In the genomic region with DNA sequence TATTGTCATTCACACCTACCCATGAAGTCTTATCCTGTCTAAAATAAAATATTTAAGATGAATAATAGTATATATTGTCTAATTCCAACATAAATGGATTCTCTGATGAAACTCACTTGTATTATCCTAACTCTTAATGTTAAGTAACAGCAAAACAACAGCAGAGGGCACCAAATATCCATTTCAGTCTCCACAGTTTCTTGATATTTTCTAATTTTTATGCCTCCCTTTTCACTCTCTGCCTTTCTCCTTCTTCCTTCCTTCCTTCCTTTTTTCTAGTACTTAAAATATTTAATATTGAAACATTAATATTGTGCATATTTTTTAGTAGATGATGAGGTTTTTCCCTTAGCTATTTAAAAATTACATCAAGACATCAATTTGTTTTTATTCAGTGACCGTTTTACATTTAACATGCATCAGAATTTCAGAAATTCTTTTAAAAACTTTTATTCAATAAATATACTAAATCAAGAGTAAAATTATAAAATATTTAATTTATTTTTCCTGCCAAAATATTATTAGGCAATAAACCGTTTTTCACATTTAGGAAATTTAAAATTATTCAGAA, we compare ENCODE assay signal across 8 cellular contexts.
A peak's percentile ranks its signal among the peaks of the same experiment; 100 is the strongest.
DNase-seq lines count a peak whose midpoint lies in the region; ATAC-seq and TF ChIP-seq lines count a peak whose summit lies in the region.

No MANE protein-coding gene starts in this region.

- H3K9me3 ChIP-seq in MM.1S (replicated peaks; ENCODE audit: insufficient read depth, low read length), result no peaks in the 10 kb centered on the region
- H3K9me3 ChIP-seq in upper lobe of left lung, result no peaks in the 10 kb centered on the region

- ATAC-seq in upper lobe of left lung (ENCODE audit: low FRiP score in 2 of 2), result no peak
- ATAC-seq in HG02884 (IDR thresholded peaks at IDR 0.05; ENCODE audit: unreplicated experiment), result no peak

- 48 to 66% methylated on average over 2 of the region's 2 CpGs for WGBS in upper lobe of left lung, 2 donors

- no peaks in the 10 kb centered on the region for H3K4me1 ChIP-seq in MM.1S (ENCODE audit: low read length)
- H3K4me1 ChIP-seq in upper lobe of left lung, result no peaks in the 10 kb centered on the region

- H4K20me1 ChIP-seq in MM.1S (ENCODE audit: insufficient read depth, low read length), result no peaks in the 10 kb centered on the region

- DNase-seq in DMS79 treated with DMSO at 0.1 percent for 48 hours (lab: John Stamatoyannopoulos, UW) (peak; percentile 53), MM.1S (peak; percentile 20), SHP77 (lab: John Stamatoyannopoulos, UW) (peak; percentile 20 to 41), fibroblast of peridontal ligament (ENCODE audit: extremely low read depth) (peak; percentile 77), pulmonary artery endothelial cell (ENCODE audit: low read depth, low spot score) (peak; percentile 1), upper lobe of left lung (no peak), mesenteric fat pad (ENCODE audit: low spot score) (no peak)

- no peak overlapping the region for H3K4me2 ChIP-seq in MM.1S (ENCODE audit: low read depth, low read length)

- H3K27me3 ChIP-seq in MM.1S (replicated peaks; ENCODE audit: insufficient read depth, low read length), result no peaks in the 10 kb centered on the region
- no peaks in the 10 kb centered on the region for H3K27me3 ChIP-seq in upper lobe of left lung

- no peak for TF ChIP-seq POLR2A in upper lobe of left lung (IDR thresholded peaks at IDR 0.05)

- H3K36me3 ChIP-seq in MM.1S (replicated peaks; ENCODE audit: insufficient read depth, low read length) (no peaks in the 10 kb centered on the region), upper lobe of left lung (peaks cover 0 to 8% (median 0%) of the 10 kb centered on the region in 4 donors)

- H3F3A ChIP-seq in MM.1S (ENCODE audit: insufficient read depth, low read length), result no peaks in the 10 kb centered on the region

- no peak overlapping the region for H3K27ac ChIP-seq in MM.1S (ENCODE audit: low read length)
- no peak overlapping the region for H3K27ac ChIP-seq in upper lobe of left lung

- TF ChIP-seq EP300 in upper lobe of left lung (IDR thresholded peaks at IDR 0.05), result no peak

- no peak overlapping the region for H2AFZ ChIP-seq in MM.1S (ENCODE audit: low read length)

- no peaks in the 10 kb centered on the region for H3K9me2 ChIP-seq in MM.1S (replicated peaks; ENCODE audit: insufficient read depth, low read length)

- H3K79me2 ChIP-seq in MM.1S (ENCODE audit: low read length), result no peaks in the 10 kb centered on the region

- H3K4me3 ChIP-seq in MM.1S (ENCODE audit: low read length) (no peak overlapping the region), upper lobe of left lung (no peak overlapping the region)

- H3K9ac ChIP-seq in MM.1S (ENCODE audit: low read length), result no peak overlapping the region

- TF ChIP-seq CTCF in MM.1S (IDR thresholded peaks at IDR 0.05; ENCODE audit: low read length) (peak; percentile 47), upper lobe of left lung (IDR thresholded peaks at IDR 0.05) (peak in 2 of 6 experiments; percentile 22 to 36)

Comparison
In these comparisons a context has a peak if more than half of its experiments do, and no peak if none do; other contexts are left out.
1. DNase-seq: peak in DMS79 treated with DMSO at 0.1 percent for 48 hours (single experiment), MM.1S (single experiment), SHP77 (2 of 2), fibroblast of peridontal ligament (single experiment) and pulmonary artery endothelial cell (single experiment); none in upper lobe of left lung (0 of 2) and mesenteric fat pad (single experiment).